1 cellular context compared by ENCODE assay signal in the genomic region with DNA sequence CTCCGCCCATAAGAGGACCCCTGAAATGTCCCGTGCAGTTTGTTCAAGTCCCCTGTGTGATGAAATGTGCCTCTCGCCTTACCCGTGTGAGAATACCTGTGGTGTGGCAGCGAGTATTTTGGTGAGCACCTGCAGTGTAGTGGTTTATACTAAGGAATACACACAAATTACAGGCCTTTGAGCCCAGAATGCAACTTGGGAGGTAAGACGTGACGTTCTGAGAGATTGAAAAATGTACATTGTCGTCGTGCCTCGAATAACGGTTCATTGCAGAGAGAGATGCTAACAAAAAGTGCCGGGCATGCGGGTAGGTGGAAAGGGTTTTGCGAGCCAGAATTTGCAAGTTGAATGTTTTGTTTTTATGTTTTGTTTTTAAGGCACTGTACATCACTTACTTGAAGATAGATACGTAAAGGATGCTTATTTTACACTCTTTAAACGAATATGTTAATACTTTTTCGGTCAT.
TF ChIP-seq lines count a peak whose summit lies in the region.

No MANE protein-coding gene starts in this region.

TF ChIP-seq in HepG2, 621 proteins besides CTCF, POLR2A, EP300 and RAD21 (continued from another document):
- TF ChIP-seq, protein P1, sequence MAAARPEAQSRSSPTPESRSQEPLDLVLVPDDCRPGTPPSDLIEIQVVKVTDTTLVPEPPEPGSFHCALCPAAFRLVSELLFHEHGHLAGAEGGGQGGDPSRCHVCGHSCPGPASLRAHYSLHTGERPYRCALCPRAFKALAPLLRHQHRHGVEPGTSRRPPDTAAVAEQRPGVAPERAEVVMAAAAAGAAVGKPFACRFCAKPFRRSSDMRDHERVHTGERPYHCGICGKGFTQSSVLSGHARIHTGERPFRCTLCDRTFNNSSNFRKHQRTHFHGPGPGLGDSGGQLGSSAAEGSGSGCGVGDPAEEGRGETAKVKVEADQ (CRISPR knock-in tag; IDR thresholded peaks at IDR 0.05; ENCODE audit: borderline replicate concordance), result 0 out of 2 replicates have a peak, but pooled peaks have one; percentile 4
- TF ChIP-seq, protein P2, sequence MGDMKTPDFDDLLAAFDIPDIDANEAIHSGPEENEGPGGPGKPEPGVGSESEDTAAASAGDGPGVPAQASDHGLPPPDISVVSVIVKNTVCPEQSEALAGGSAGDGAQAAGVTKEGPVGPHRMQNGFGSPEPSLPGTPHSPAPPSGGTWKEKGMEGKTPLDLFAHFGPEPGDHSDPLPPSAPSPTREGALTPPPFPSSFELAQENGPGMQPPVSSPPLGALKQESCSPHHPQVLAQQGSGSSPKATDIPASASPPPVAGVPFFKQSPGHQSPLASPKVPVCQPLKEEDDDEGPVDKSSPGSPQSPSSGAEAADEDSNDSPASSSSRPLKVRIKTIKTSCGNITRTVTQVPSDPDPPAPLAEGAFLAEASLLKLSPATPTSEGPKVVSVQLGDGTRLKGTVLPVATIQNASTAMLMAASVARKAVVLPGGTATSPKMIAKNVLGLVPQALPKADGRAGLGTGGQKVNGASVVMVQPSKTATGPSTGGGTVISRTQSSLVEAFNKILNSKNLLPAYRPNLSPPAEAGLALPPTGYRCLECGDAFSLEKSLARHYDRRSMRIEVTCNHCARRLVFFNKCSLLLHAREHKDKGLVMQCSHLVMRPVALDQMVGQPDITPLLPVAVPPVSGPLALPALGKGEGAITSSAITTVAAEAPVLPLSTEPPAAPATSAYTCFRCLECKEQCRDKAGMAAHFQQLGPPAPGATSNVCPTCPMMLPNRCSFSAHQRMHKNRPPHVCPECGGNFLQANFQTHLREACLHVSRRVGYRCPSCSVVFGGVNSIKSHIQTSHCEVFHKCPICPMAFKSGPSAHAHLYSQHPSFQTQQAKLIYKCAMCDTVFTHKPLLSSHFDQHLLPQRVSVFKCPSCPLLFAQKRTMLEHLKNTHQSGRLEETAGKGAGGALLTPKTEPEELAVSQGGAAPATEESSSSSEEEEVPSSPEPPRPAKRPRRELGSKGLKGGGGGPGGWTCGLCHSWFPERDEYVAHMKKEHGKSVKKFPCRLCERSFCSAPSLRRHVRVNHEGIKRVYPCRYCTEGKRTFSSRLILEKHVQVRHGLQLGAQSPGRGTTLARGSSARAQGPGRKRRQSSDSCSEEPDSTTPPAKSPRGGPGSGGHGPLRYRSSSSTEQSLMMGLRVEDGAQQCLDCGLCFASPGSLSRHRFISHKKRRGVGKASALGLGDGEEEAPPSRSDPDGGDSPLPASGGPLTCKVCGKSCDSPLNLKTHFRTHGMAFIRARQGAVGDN (CRISPR knock-in tag; IDR thresholded peaks at IDR 0.05), result peak; percentile 26
- TF ChIP-seq XBP1 (CRISPR knock-in tag; IDR thresholded peaks at IDR 0.05) (no peak), RXRB (CRISPR knock-in tag; IDR thresholded peaks at IDR 0.05; ENCODE audit: borderline replicate concordance) (no peak), ZNF124 (CRISPR knock-in tag; IDR thresholded peaks at IDR 0.05) (no peak), ZNF879 (CRISPR knock-in tag; IDR thresholded peaks at IDR 0.05) (0 out of 2 replicates have a peak, but pooled peaks have one; percentile 7), ARNTL (CRISPR knock-in tag; IDR thresholded peaks at IDR 0.05) (0 out of 2 replicates have a peak, but pooled peaks have one; percentile 15), ZNF232 (CRISPR knock-in tag; IDR thresholded peaks at IDR 0.05; ENCODE audit: borderline replicate concordance) (no peak), ZNF354B (CRISPR knock-in tag; IDR thresholded peaks at IDR 0.05) (0 out of 2 replicates have a peak, but pooled peaks have one; percentile 52), ZNF776 (CRISPR knock-in tag; IDR thresholded peaks at IDR 0.05) (0 out of 2 replicates have a peak, but pooled peaks have one; percentile 61), ZFY (CRISPR knock-in tag; IDR thresholded peaks at IDR 0.05) (no peak), ZNF558 (CRISPR knock-in tag; IDR thresholded peaks at IDR 0.05; ENCODE audit: borderline replicate concordance) (0 out of 2 replicates have a peak, but pooled peaks have one; percentile 7), ZNF224 (CRISPR knock-in tag; IDR thresholded peaks at IDR 0.05) (0 out of 2 replicates have a peak, but pooled peaks have one; percentile 19), ZNF615 (CRISPR knock-in tag; IDR thresholded peaks at IDR 0.05; ENCODE audit: borderline replicate concordance) (peak; percentile 81; the same call in 1 of the 2 replicates), ZNF749 (CRISPR knock-in tag; IDR thresholded peaks at IDR 0.05; ENCODE audit: borderline replicate concordance) (0 out of 2 replicates have a peak, but pooled peaks have one; percentile 9), HES4 (CRISPR knock-in tag; IDR thresholded peaks at IDR 0.05; ENCODE audit: borderline replicate concordance) (0 out of 2 replicates have a peak, but pooled peaks have one; percentile 8), ZBTB38 (CRISPR knock-in tag; IDR thresholded peaks at IDR 0.05) (0 out of 2 replicates have a peak, but pooled peaks have one; percentile 9), PHF21A (CRISPR knock-in tag; IDR thresholded peaks at IDR 0.05) (0 out of 2 replicates have a peak, but pooled peaks have one; percentile 11), RNF2 (conservative IDR thresholded peaks at IDR 0.05; ENCODE audit: low read depth) (peak; percentile 67; the same call in 1 of the 2 replicates), ZSCAN30 (CRISPR knock-in tag; IDR thresholded peaks at IDR 0.05) (peak; percentile 68; the same call in 1 of the 2 replicates), YEATS4 (CRISPR knock-in tag; IDR thresholded peaks at IDR 0.05; ENCODE audit: borderline replicate concordance) (peak; percentile 1; the same call in 1 of the 2 replicates), ZNF878 (CRISPR knock-in tag; IDR thresholded peaks at IDR 0.05) (0 out of 2 replicates have a peak, but pooled peaks have one; percentile 16)
- TF ChIP-seq, protein P3, sequence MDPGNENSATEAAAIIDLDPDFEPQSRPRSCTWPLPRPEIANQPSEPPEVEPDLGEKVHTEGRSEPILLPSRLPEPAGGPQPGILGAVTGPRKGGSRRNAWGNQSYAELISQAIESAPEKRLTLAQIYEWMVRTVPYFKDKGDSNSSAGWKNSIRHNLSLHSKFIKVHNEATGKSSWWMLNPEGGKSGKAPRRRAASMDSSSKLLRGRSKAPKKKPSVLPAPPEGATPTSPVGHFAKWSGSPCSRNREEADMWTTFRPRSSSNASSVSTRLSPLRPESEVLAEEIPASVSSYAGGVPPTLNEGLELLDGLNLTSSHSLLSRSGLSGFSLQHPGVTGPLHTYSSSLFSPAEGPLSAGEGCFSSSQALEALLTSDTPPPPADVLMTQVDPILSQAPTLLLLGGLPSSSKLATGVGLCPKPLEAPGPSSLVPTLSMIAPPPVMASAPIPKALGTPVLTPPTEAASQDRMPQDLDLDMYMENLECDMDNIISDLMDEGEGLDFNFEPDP (CRISPR knock-in tag; conservative IDR thresholded peaks at IDR 0.05), result no peak
- TF ChIP-seq, protein P4, sequence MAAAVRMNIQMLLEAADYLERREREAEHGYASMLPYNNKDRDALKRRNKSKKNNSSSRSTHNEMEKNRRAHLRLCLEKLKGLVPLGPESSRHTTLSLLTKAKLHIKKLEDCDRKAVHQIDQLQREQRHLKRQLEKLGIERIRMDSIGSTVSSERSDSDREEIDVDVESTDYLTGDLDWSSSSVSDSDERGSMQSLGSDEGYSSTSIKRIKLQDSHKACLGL (CRISPR knock-in tag; IDR thresholded peaks at IDR 0.05), result 0 out of 2 replicates have a peak, but pooled peaks have one; percentile 6
- TF ChIP-seq, protein P5, sequence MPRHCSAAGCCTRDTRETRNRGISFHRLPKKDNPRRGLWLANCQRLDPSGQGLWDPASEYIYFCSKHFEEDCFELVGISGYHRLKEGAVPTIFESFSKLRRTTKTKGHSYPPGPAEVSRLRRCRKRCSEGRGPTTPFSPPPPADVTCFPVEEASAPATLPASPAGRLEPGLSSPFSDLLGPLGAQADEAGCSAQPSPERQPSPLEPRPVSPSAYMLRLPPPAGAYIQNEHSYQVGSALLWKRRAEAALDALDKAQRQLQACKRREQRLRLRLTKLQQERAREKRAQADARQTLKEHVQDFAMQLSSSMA (CRISPR knock-in tag; IDR thresholded peaks at IDR 0.05), result peak; percentile 8; the same call in 1 of the 2 replicates
- TF ChIP-seq, protein P6, sequence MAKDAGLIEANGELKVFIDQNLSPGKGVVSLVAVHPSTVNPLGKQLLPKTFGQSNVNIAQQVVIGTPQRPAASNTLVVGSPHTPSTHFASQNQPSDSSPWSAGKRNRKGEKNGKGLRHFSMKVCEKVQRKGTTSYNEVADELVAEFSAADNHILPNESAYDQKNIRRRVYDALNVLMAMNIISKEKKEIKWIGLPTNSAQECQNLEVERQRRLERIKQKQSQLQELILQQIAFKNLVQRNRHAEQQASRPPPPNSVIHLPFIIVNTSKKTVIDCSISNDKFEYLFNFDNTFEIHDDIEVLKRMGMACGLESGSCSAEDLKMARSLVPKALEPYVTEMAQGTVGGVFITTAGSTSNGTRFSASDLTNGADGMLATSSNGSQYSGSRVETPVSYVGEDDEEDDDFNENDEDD (CRISPR knock-in tag; IDR thresholded peaks at IDR 0.05; ENCODE audit: borderline replicate concordance), result 0 out of 2 replicates have a peak, but pooled peaks have one; percentile 23
- TF ChIP-seq, protein P7, sequence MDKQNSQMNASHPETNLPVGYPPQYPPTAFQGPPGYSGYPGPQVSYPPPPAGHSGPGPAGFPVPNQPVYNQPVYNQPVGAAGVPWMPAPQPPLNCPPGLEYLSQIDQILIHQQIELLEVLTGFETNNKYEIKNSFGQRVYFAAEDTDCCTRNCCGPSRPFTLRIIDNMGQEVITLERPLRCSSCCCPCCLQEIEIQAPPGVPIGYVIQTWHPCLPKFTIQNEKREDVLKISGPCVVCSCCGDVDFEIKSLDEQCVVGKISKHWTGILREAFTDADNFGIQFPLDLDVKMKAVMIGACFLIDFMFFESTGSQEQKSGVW (CRISPR knock-in tag; IDR thresholded peaks at IDR 0.05; ENCODE audit: borderline replicate concordance), result no peak
